8 cellular contexts compared by ENCODE assay signal in the genomic region with DNA sequence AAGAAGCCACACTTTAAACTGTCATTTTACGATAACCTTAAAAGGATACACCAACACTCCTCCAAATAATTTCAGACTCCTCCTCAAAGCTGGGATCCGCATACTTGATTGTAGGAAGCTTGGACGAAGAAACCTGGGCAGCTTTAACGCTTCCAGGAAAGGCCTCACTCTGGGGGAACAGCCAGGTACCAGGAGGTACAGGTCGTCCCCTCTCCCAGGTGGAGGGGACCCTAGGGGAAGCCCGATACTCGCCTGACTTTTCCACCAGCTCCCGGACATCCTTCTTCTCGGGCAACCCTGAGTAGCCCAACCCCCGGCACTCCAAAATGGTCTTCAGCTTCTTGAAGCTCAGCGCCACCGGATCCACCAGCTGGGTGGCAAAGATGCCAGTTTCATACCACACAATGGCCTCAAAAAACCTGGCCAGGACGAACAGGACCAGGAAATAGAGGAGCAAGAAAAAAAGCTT. TPM values are rescaled to one million over a fixed set of nuclear protein-coding genes. Genes with fewer than 3 reads are reported as not detected.
DNase-seq lines count a peak whose midpoint lies in the region; ATAC-seq and TF ChIP-seq lines count a peak whose summit lies in the region.

No MANE protein-coding gene starts in this region.

- H3K36me3 Mint-ChIP-seq in activated naive CD4-positive, alpha-beta T cell treated with anti-CD3 and anti-CD28 coated beads, Interleukin-2, amount 50 U/mL, for 24 hours: peaks cover 6% of the 10 kb centered on the region
- H3K36me3 Mint-ChIP-seq in progenitor cell of endocrine pancreas (ENCODE audit: insufficient read depth): peaks cover 6% of the 10 kb centered on the region

- DNase-seq in NCI-H2081 (lab: John Stamatoyannopoulos, UW) (peak; percentile 36 to 42), NCI-H2081 treated with DMSO at 0.1 percent for 48 hours (lab: John Stamatoyannopoulos, UW) (no peak), NCI-H1694 treated with DMSO at 0.1 percent for 48 hours (lab: John Stamatoyannopoulos, UW) (peak; percentile 25), cardiac muscle cell (ENCODE audit: low read depth in 1 of 2, low spot score in 1 of 2) (peak; percentile 22 to 31), progenitor cell of endocrine pancreas (ENCODE audit: low spot score, unreplicated experiment) (no peak)

- H3K9me3 ChIP-seq in cardiac muscle cell (ENCODE audit: low read depth): no peaks in the 10 kb centered on the region

- ATAC-seq in GM18505 (IDR thresholded peaks at IDR 0.05; ENCODE audit: unreplicated experiment) (no peak), GM18858 (IDR thresholded peaks at IDR 0.05; ENCODE audit: unreplicated experiment) (no peak)

- peaks cover 11% of the 10 kb centered on the region for H3K4me1 ChIP-seq in cardiac muscle cell (ENCODE audit: low read depth)

- no peaks in the 10 kb centered on the region for H3K27me3 Mint-ChIP-seq in activated naive CD4-positive, alpha-beta T cell treated with anti-CD3 and anti-CD28 coated beads, Interleukin-2, amount 50 U/mL, for 24 hours
- no peaks in the 10 kb centered on the region for H3K27me3 Mint-ChIP-seq in progenitor cell of endocrine pancreas

- no peaks in the 10 kb centered on the region for H3K27me3 ChIP-seq in cardiac muscle cell

- peak overlapping the region; percentile 76 for H3K4me3 ChIP-seq in cardiac muscle cell

- no peak for TF ChIP-seq POLR2A in GM18505 (IDR thresholded peaks at IDR 0.05; ENCODE audit: borderline replicate concordance, extremely low read depth, insufficient read depth, insufficient read length)

- no peaks in the 10 kb centered on the region for H3K9me3 Mint-ChIP-seq in activated naive CD4-positive, alpha-beta T cell treated with anti-CD3 and anti-CD28 coated beads, Interleukin-2, amount 50 U/mL, for 24 hours
- H3K9me3 Mint-ChIP-seq in progenitor cell of endocrine pancreas (ENCODE audit: low read depth): no peaks in the 10 kb centered on the region

- H3K36me3 ChIP-seq in cardiac muscle cell: peaks cover 19% of the 10 kb centered on the region

- H3K27ac Mint-ChIP-seq in activated naive CD4-positive, alpha-beta T cell treated with anti-CD3 and anti-CD28 coated beads, Interleukin-2, amount 50 U/mL, for 24 hours: peak overlapping the region; percentile 93
- peak overlapping the region; percentile 98 for H3K27ac Mint-ChIP-seq in progenitor cell of endocrine pancreas

- H3K4me1 Mint-ChIP-seq in activated naive CD4-positive, alpha-beta T cell treated with anti-CD3 and anti-CD28 coated beads, Interleukin-2, amount 50 U/mL, for 24 hours: peaks cover 54% of the 10 kb centered on the region
- peaks cover 18% of the 10 kb centered on the region for H3K4me1 Mint-ChIP-seq in progenitor cell of endocrine pancreas (ENCODE audit: low read depth)

- H3K4me3 Mint-ChIP-seq in activated naive CD4-positive, alpha-beta T cell treated with anti-CD3 and anti-CD28 coated beads, Interleukin-2, amount 50 U/mL, for 24 hours: peak overlapping the region; percentile 82
- H3K4me3 Mint-ChIP-seq in progenitor cell of endocrine pancreas (ENCODE audit: low read depth): peak overlapping the region; percentile 95

- TF ChIP-seq CTCF in cardiac muscle cell (IDR thresholded peaks at IDR 0.05; ENCODE audit: low read depth, low read length) (no peak), progenitor cell of endocrine pancreas (IDR thresholded peaks at IDR 0.05; ENCODE audit: unreplicated experiment) (no peak)

- H3K27ac ChIP-seq in cardiac muscle cell: peak overlapping the region; percentile 99

RNA-seq across cellular contexts. Expression of gene RNF103, which starts 1.2 kb away (rescaled TPM):
- total RNA-seq in cardiac muscle cell (19.4 and 28.1 TPM in 2 replicates), progenitor cell of endocrine pancreas (22.3 and 22.8 TPM in 2 replicates)
- polyA plus RNA-seq in cardiac muscle cell: 22.0 and 30.0 TPM in 2 replicates

RNA-seq across cellular contexts. Expression of gene CHMP3, which starts 59.2 kb away (rescaled TPM):
- total RNA-seq in cardiac muscle cell (32.4 and 47.4 TPM in 2 replicates), progenitor cell of endocrine pancreas (91.2 and 94.1 TPM in 2 replicates)
- polyA plus RNA-seq in cardiac muscle cell: 30.3 and 31.1 TPM in 2 replicates

Comparison
In these comparisons a context has a peak if more than half of its experiments do, and no peak if none do; other contexts are left out.
1. DNase-seq: peak in NCI-H2081 (2 of 2), NCI-H1694 treated with DMSO at 0.1 percent for 48 hours (single experiment) and cardiac muscle cell (2 of 2); none in NCI-H2081 treated with DMSO at 0.1 percent for 48 hours (single experiment) and progenitor cell of endocrine pancreas (single experiment).